15 cellular contexts compared by ENCODE assay signal in the genomic region with DNA sequence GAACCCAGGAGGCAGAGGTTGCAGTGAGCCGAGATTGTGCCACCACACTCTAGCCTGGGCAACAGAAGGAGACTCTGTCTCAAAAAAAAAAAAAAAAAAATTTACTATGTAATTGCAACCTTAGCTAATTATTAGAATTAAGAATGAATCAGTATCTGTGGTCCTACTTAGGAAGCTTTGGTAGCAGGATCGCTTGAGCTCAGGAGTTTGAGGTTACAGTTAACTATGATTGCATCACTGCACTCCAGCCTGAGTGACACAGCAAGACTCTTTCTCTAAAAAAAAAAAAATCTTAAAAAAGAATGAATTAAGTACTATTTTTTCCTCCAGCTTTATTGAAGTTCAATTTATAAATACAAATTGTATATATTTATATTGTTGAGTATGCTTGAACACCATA. TPM values are rescaled to one million over a fixed set of nuclear protein-coding genes. Genes with fewer than 3 reads are reported as not detected.
DNase-seq lines count a peak whose midpoint lies in the region; ATAC-seq, FAIRE-seq and TF ChIP-seq lines count a peak whose summit lies in the region.
"Had no signal": no experiment of that assay in that cellular context is flagged by ENCODE, and none has a peak within 500 bp of the region (broad histone marks: within the 10 kb centered on the region; RNA-seq: fewer than 3 reads in every experiment).

No MANE protein-coding gene starts in this region.

- no peaks in the 10 kb centered on the region for H3K4me1 ChIP-seq in astrocyte (ENCODE audit: insufficient read depth, low read length)
- H3K4me1 ChIP-seq in transverse colon = no peaks in the 10 kb centered on the region
- H3K4me1 ChIP-seq: prostate gland, thyroid gland had no signal

- WGBS in transverse colon (ENCODE audit: low coverage in 1 of 2), 2 donors = 82 to 90% methylated on average over 2 of the region's 2 CpGs

- H3K4me3 ChIP-seq in astrocyte (ENCODE audit: insufficient read depth, low read depth, low read length) = no peak overlapping the region
- H3K4me3 ChIP-seq in transverse colon = no peak overlapping the region
- H3K4me3 ChIP-seq: prostate gland, thyroid gland had no signal

- peaks cover 2% of the 10 kb centered on the region for H3K36me3 Mint-ChIP-seq in astrocyte (ENCODE audit: low read depth, unreplicated experiment)

- peaks cover 44% of the 10 kb centered on the region for H3K79me2 ChIP-seq in astrocyte (ENCODE audit: insufficient read depth, low read length)

- no peak overlapping the region for H3K27ac ChIP-seq in astrocyte (ENCODE audit: low read depth, low read length)
- no peak overlapping the region for H3K27ac ChIP-seq in transverse colon
- H3K27ac ChIP-seq: C4-2B, prostate gland, thyroid gland had no signal

- H3K4me2 ChIP-seq in astrocyte (ENCODE audit: low read length) = no peak overlapping the region

- no peaks in the 10 kb centered on the region for H3K4me1 Mint-ChIP-seq in astrocyte (ENCODE audit: low read depth, unreplicated experiment)

- ATAC-seq in GM18498 (IDR thresholded peaks at IDR 0.05; ENCODE audit: unreplicated experiment) = no peak
- no peak for ATAC-seq in HG02870 (IDR thresholded peaks at IDR 0.05; ENCODE audit: unreplicated experiment)
- ATAC-seq: effector memory CD8-positive, alpha-beta T cell had no signal

- H3K27me3 ChIP-seq in astrocyte (ENCODE audit: insufficient read depth, low read length) = no peaks in the 10 kb centered on the region
- no peaks in the 10 kb centered on the region for H3K27me3 ChIP-seq in transverse colon
- H3K27me3 ChIP-seq: thyroid gland had no signal

- peak; percentile 18 for DNase-seq in Caki2 (ENCODE audit: low read depth)
- DNase-seq in M059J (ENCODE audit: low read depth) = peak; percentile 52
- peak; percentile 39 for DNase-seq in astrocyte (ENCODE audit: low read depth)
- peak; percentile 80 for DNase-seq in iris pigment epithelial cell (ENCODE audit: low read depth)
- no peak for DNase-seq in posterior vena cava (ENCODE audit: low spot score)
- DNase-seq in transverse colon = no peak
- DNase-seq: activated CD4-positive, alpha-beta memory T cell treated with anti-CD3 and anti-CD28 coated beads for 36 hours; effector memory CD8-positive, alpha-beta T cell; NCI-H1105 treated with DMSO at 0.1 percent for 48 hours; thyroid gland had no signal

- intact Hi-C loops in posterior vena cava (cut with DNase I) = no loop called here
- intact Hi-C loops in transverse colon (cut with DNase I; ENCODE audit: low total_unique reads) = no loop called here

- TF ChIP-seq EP300 in transverse colon (IDR thresholded peaks at IDR 0.05; ENCODE audit: low read depth) = no peak

- H2AFZ ChIP-seq in astrocyte (ENCODE audit: low read depth, low read length) = no peak overlapping the region

- in situ Hi-C loops in Caki2 (cut with HindIII; ENCODE audit: low pct_unique_long_range_greater_than_20kb, low sequenced_read_pairs) = no loop called here
- in situ Hi-C loops in transverse colon (cut with MboI; ENCODE audit: low pct_ligation_motif_present in 1 of 4, low pct_unique_long_range_greater_than_20kb in 1 of 4, low sequenced_read_pairs in 3 of 4) = no loop called here

- no peak overlapping the region for H3K27ac Mint-ChIP-seq in astrocyte (ENCODE audit: unreplicated experiment)
- H3K27ac Mint-ChIP-seq: activated CD4-positive, alpha-beta memory T cell treated with anti-CD3 and anti-CD28 coated beads for 36 hours; brain; effector memory CD8-positive, alpha-beta T cell had no signal

- no peak for FAIRE-seq in astrocyte (lab: Jason Lieb, UNC)

- TF ChIP-seq CTCF in astrocyte (IDR thresholded peaks at IDR 0.05; ENCODE audit: insufficient read depth, low read depth, low read length) = no peak
- TF ChIP-seq CTCF in transverse colon (IDR thresholded peaks at IDR 0.05) = no peak

- no peaks in the 10 kb centered on the region for H3K9me3 ChIP-seq in astrocyte (ENCODE audit: insufficient read depth, low read depth, low read length)
- H3K9me3 ChIP-seq in transverse colon = peaks cover under 1 to 6% of the 10 kb centered on the region in 2 donors
- H3K9me3 ChIP-seq: prostate gland, thyroid gland had no signal

- H3K36me3 ChIP-seq in astrocyte (ENCODE audit: insufficient read depth, low read length) (no peaks in the 10 kb centered on the region), transverse colon (no peaks in the 10 kb centered on the region)
- H3K36me3 ChIP-seq: prostate gland, thyroid gland had no signal

- H3K9me3 Mint-ChIP-seq in astrocyte (ENCODE audit: unreplicated experiment) = peaks cover 2% of the 10 kb centered on the region
- H3K9me3 Mint-ChIP-seq: effector memory CD8-positive, alpha-beta T cell had no signal

- H4K20me1 ChIP-seq in astrocyte (ENCODE audit: insufficient read depth, low read length) = peaks cover 10% of the 10 kb centered on the region

- H3K27me3 Mint-ChIP-seq in astrocyte (ENCODE audit: low read depth, unreplicated experiment) = no peaks in the 10 kb centered on the region
- H3K27me3 Mint-ChIP-seq: activated CD4-positive, alpha-beta memory T cell treated with anti-CD3 and anti-CD28 coated beads for 36 hours; brain; effector memory CD8-positive, alpha-beta T cell had no signal

- H3K4me3 Mint-ChIP-seq in astrocyte (ENCODE audit: unreplicated experiment) = no peak overlapping the region
- H3K4me3 Mint-ChIP-seq: activated CD4-positive, alpha-beta memory T cell treated with anti-CD3 and anti-CD28 coated beads for 36 hours; brain; effector memory CD8-positive, alpha-beta T cell had no signal

- no peak overlapping the region for H3K9ac ChIP-seq in astrocyte (ENCODE audit: low read length)

- no peak for TF ChIP-seq POLR2A in transverse colon (IDR thresholded peaks at IDR 0.05)

RNA-seq across cellular contexts. Expression of a gene that starts 16.7 kb away (rescaled TPM):
- 23.3 and 63.7 TPM in 2 replicates for total RNA-seq in Caki2 (2014; rRNA removed; shearing (Covaris generic); ENCODE audit: low replicate concordance)
- total RNA-seq in M059J (2014; rRNA removed; shearing (Covaris generic)) = 31.0 and 47.8 TPM in 2 replicates
- total RNA-seq in astrocyte (43.9 and 46.0 TPM in 2 replicates), posterior vena cava (10 to 100 TPM; 28.3 to 45.0 TPM), transverse colon (10 to 100 TPM in 2 of 4 donors, 1 to 10 TPM in 2; 8.2 to 26.5 (median 10.5) TPM)

RNA-seq across cellular contexts. Expression of a gene that starts 16.8 kb away (rescaled TPM):
- 5.1 and 7.1 TPM in 2 replicates for total RNA-seq in Caki2 (2014; rRNA removed; shearing (Covaris generic); ENCODE audit: low replicate concordance)
- total RNA-seq in M059J (2014; rRNA removed; shearing (Covaris generic)) = 30.6 and 33.8 TPM in 2 replicates
- total RNA-seq in astrocyte (11.8 and 13.1 TPM in 2 replicates), posterior vena cava (10 to 100 TPM in 1 of 2 donors, 1 to 10 TPM in 1; 9.4 to 12.2 TPM), transverse colon (10 to 100 TPM in 2 of 4 donors, 1 to 10 TPM in 2; 4.8 to 17.3 (median 11.3) TPM)

Comparison
In these comparisons a context has a peak if more than half of its experiments do, and no peak if none do; other contexts are left out.
1. DNase-seq: peak in Caki2 (single experiment), M059J (single experiment), astrocyte (single experiment) and iris pigment epithelial cell (single experiment); none in posterior vena cava (single experiment) and transverse colon (single experiment).